Comparison of ENCODE assay signal across 8 cellular contexts in genomic region chr6:32845381-32845884, GRCh38. TPM values are rescaled to one million over a fixed set of nuclear protein-coding genes. Genes with fewer than 3 reads are reported as not detected.
DNase-seq lines count a peak whose midpoint lies in the region; ATAC-seq lines count a peak whose summit lies in the region.

No MANE protein-coding gene starts in this region.

- peak overlapping the region; percentile 100 for H3K27ac Mint-ChIP-seq in activated CD4-positive, alpha-beta T cell treated with anti-CD3 and anti-CD28 coated beads, Interleukin-2, amount 10 ng/mL, durations not matched to agents 7 days and 5 days

- peaks cover 96% of the 10 kb centered on the region for H3K36me3 Mint-ChIP-seq in activated CD4-positive, alpha-beta T cell treated with anti-CD3 and anti-CD28 coated beads, Interleukin-2, amount 10 ng/mL, durations not matched to agents 7 days and 5 days (ENCODE audit: low read depth)

- WGBS in thymus, result 6% methylated on average over 10 of the region's 10 CpGs

- H3K4me1 Mint-ChIP-seq in activated CD4-positive, alpha-beta T cell treated with anti-CD3 and anti-CD28 coated beads, Interleukin-2, amount 10 ng/mL, durations not matched to agents 7 days and 5 days, result peaks cover 73% of the 10 kb centered on the region

- no peaks in the 10 kb centered on the region for H3K9me3 ChIP-seq in thymus (ENCODE audit: control insufficient read depth)

- CTCF ChIA-PET in activated CD4-positive, alpha-beta T cell treated with anti-CD3 and anti-CD28 coated beads, Interleukin-2, amount 10 ng/mL, durations not matched to agents 7 days and 5 days (lab: Charles Lee), result interaction anchor here (0.9 to 7.1 kb wide), 10 partner anchors 7 to 139 kb away, joined by 3 to 88 read pairs (median 9); partner anchors contain the start of genes PSMB9, TAP1 and TAP2

- POLR2A ChIA-PET in activated CD4-positive, alpha-beta T cell treated with anti-CD3 and anti-CD28 coated beads, Interleukin-2, amount 10 ng/mL, durations not matched to agents 7 days and 5 days (lab: Charles Lee), result interaction anchor here (0.6 to 2.8 kb wide), 5 partner anchors 8 to 415 kb away, joined by 3 to 54 read pairs (median 9); partner anchors contain the start of genes PSMB9 and TAP1

- DNase-seq in SIG-M5 treated with dmso at 0.1 percent for 504 hours (lab: John Stamatoyannopoulos, UW; ENCODE audit: unreplicated experiment) (peak; percentile 57), SIG-M5 (lab: John Stamatoyannopoulos, UW) (no peak), NCI-H774 (lab: John Stamatoyannopoulos, UW) (no peak)
- DNase-seq in activated CD4-positive, alpha-beta T cell treated with anti-CD3 and anti-CD28 coated beads, Interleukin-2, amount 10 ng/mL, durations not matched to agents 7 days and 5 days, result peak; percentile 64

- peak overlapping the region; percentile 99 for H3K4me3 Mint-ChIP-seq in activated CD4-positive, alpha-beta T cell treated with anti-CD3 and anti-CD28 coated beads, Interleukin-2, amount 10 ng/mL, durations not matched to agents 7 days and 5 days

- H3K27me3 Mint-ChIP-seq in activated CD4-positive, alpha-beta T cell treated with anti-CD3 and anti-CD28 coated beads, Interleukin-2, amount 10 ng/mL, durations not matched to agents 7 days and 5 days, result no peaks in the 10 kb centered on the region

- H3K27ac ChIP-seq in layer of hippocampus (ENCODE audit: low read depth, low read length), result peak overlapping the region; percentile 42
- peak overlapping the region; percentile 99 for H3K27ac ChIP-seq in thymus (ENCODE audit: low read depth)

- H3K4me3 ChIP-seq in thymus (ENCODE audit: low read length), result peak overlapping the region; percentile 94

- ATAC-seq in GM21576 (IDR thresholded peaks at IDR 0.05; ENCODE audit: unreplicated experiment) (no peak), HG03039 (IDR thresholded peaks at IDR 0.05; ENCODE audit: unreplicated experiment) (no peak)

- H3K4me1 ChIP-seq in thymus (ENCODE audit: control insufficient read depth, insufficient read depth, low read length), result peaks cover 34% of the 10 kb centered on the region

- H3K9me3 Mint-ChIP-seq in activated CD4-positive, alpha-beta T cell treated with anti-CD3 and anti-CD28 coated beads, Interleukin-2, amount 10 ng/mL, durations not matched to agents 7 days and 5 days, result no peaks in the 10 kb centered on the region

- H3K36me3 ChIP-seq in thymus (ENCODE audit: control insufficient read depth, insufficient read depth), result peaks cover 37% of the 10 kb centered on the region

- H3K27me3 ChIP-seq in layer of hippocampus (ENCODE audit: control insufficient read depth, insufficient read depth, low read length) (no peaks in the 10 kb centered on the region), thymus (ENCODE audit: control insufficient read depth, insufficient read depth) (no peaks in the 10 kb centered on the region)

RNA-seq across cellular contexts. Expression of gene PSMB8, which starts 1.6 kb away (rescaled TPM):
- total RNA-seq in activated CD4-positive, alpha-beta T cell treated with anti-CD3 and anti-CD28 coated beads, Interleukin-2, amount 10 ng/mL, durations not matched to agents 7 days and 5 days, result 100 to 1,000 TPM; 307 to 379 TPM
- polyA plus RNA-seq in thymus, result 177 TPM

RNA-seq across cellular contexts. Expression of gene TAP2, which starts 6.9 kb away (rescaled TPM):
- total RNA-seq in activated CD4-positive, alpha-beta T cell treated with anti-CD3 and anti-CD28 coated beads, Interleukin-2, amount 10 ng/mL, durations not matched to agents 7 days and 5 days, result 100 to 1,000 TPM; 332 to 337 TPM
- polyA plus RNA-seq in thymus, result 39.8 TPM

RNA-seq across cellular contexts. Expression of gene TAP1, which starts 8.1 kb away (rescaled TPM):
- total RNA-seq in activated CD4-positive, alpha-beta T cell treated with anti-CD3 and anti-CD28 coated beads, Interleukin-2, amount 10 ng/mL, durations not matched to agents 7 days and 5 days, result 100 to 1,000 TPM; 396 to 441 TPM
- polyA plus RNA-seq in thymus, result 155 TPM

RNA-seq across cellular contexts. Expression of gene PSMB9, which starts 8.6 kb away (rescaled TPM):
- total RNA-seq in activated CD4-positive, alpha-beta T cell treated with anti-CD3 and anti-CD28 coated beads, Interleukin-2, amount 10 ng/mL, durations not matched to agents 7 days and 5 days, result 100 to 1,000 TPM; 329 to 391 TPM
- 143 TPM for polyA plus RNA-seq in thymus

RNA-seq across cellular contexts. Expression of gene HLA-DOB, which starts 28.6 kb away (rescaled TPM):
- 1 to 10 TPM; 2.4 to 2.9 TPM for total RNA-seq in activated CD4-positive, alpha-beta T cell treated with anti-CD3 and anti-CD28 coated beads, Interleukin-2, amount 10 ng/mL, durations not matched to agents 7 days and 5 days
- polyA plus RNA-seq in thymus, result 40.1 TPM

Comparison
In these comparisons a context has a peak if more than half of its experiments do, and no peak if none do; other contexts are left out.
1. DNase-seq: peak in SIG-M5 treated with dmso at 0.1 percent for 504 hours (single experiment) and activated CD4-positive, alpha-beta T cell treated with anti-CD3 and anti-CD28 coated beads, Interleukin-2, amount 10 ng/mL, durations not matched to agents 7 days and 5 days (single experiment); none in SIG-M5 (single experiment) and NCI-H774 (single experiment).